Comparison of ENCODE assay signal across 18 cellular contexts in the genomic region with DNA sequence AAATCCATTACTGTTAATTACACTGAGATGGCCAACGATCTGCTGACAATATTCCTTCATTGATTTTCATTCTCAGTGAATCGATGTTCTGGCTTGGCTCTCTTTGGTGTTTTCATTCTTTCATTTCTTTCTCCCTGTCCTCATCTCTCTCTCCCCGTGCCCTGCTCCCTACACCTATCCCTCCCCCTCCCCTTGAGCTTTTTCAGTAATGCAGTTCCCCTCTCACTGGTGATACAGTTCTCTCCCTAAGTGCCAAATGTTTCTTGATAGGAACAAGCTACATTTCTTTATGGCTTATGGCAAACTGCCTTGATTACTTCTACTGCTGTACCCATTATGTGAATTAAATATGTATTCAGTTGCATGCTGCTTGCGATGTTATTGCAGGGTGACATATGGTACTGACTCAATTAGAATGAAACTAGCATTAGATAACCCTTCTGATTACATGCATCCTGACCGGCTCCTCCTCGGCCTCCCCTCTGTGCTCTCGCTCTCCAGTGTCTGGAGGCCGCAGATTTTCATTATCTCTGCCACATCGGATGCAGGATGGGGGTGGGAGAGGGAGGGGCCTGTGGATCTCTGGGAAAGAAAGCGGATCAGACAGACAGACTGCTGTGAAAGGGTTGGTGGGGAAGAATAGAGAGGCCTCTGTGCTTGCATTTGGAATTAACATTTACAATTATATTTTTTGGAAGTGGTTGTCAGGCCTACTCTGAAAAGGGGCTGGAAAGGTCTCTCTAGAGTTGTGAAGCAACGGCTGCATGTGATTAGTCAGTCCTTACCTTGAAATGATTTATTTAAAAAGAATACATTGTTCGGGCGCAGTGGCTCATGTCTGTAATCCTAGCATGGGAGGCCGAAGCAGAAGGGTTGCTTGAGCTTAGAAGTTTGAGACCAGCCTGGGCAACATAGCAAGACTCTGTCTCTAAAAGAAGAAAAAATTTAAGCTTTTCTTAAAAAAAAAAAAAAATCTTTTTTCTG.
A peak's percentile ranks its signal among the peaks of the same experiment; 100 is the strongest.
DNase-seq lines count a peak whose midpoint lies in the region; ATAC-seq and TF ChIP-seq lines count a peak whose summit lies in the region.
"Had no signal": no experiment of that assay in that cellular context is flagged by ENCODE, and none has a peak within 500 bp of the region (broad histone marks: within the 10 kb centered on the region; RNA-seq: fewer than 3 reads in every experiment).

No MANE protein-coding gene starts in this region.

- H3K23ac ChIP-seq in H9 (ENCODE audit: insufficient read length, low read depth, low read length): no peak overlapping the region
- no peak overlapping the region for H3K23ac ChIP-seq in neuronal stem cell (ENCODE audit: low read depth, low read length, poor library complexity)

- H4K5ac ChIP-seq in H9 (ENCODE audit: insufficient read length, low read depth, low read length): no peak overlapping the region

- H3K4me3 ChIP-seq in endodermal cell (ENCODE audit: low read length) (no peak overlapping the region), neuronal stem cell (ENCODE audit: low read length in 2 of 2) (no peak overlapping the region)
- H3K4me3 ChIP-seq: GM12878, lung, PC-9, SK-N-MC had no signal

- H3K27ac Mint-ChIP-seq in H9: peak overlapping the region; percentile 50 to 80 (median 65); a peak in 6 of 7 replicates
- H3K27ac Mint-ChIP-seq in endodermal cell: no peak overlapping the region
- H3K27ac Mint-ChIP-seq: activated naive CD8-positive, alpha-beta T cell treated with anti-CD3 and anti-CD28 coated beads, Interleukin-2, amount 10 ng/mL, durations not matched to agents 7 days and 5 days; natural killer cell treated with Interleukin-12 subunit alpha and Interleukin-12 subunit beta and Interleukin-15 and Interleukin-18, amount 100 ng/mL, for 72 hours had no signal

- no peak overlapping the region for H4K8ac ChIP-seq in H9 (replicated peaks; ENCODE audit: insufficient read length, low read depth, low read length)
- no peak overlapping the region for H4K8ac ChIP-seq in neuronal stem cell (ENCODE audit: low read depth, low read length)

- TF ChIP-seq CTCF in H9 (conservative IDR thresholded peaks at IDR 0.05): no peak
- TF ChIP-seq CTCF in endodermal cell (conservative IDR thresholded peaks at IDR 0.05): no peak

- H3K56ac ChIP-seq in H9 (ENCODE audit: insufficient read length, low read depth, low read length): no peak overlapping the region

- no peaks in the 10 kb centered on the region for H4K20me1 ChIP-seq in H9 (ENCODE audit: control insufficient read depth, insufficient read depth, insufficient read length)

- no peaks in the 10 kb centered on the region for H3K23me2 ChIP-seq in H9 (ENCODE audit: insufficient read length, low read depth, low read length, poor library complexity, severe bottlenecking)

- no peak overlapping the region for H2AK5ac ChIP-seq in H9 (ENCODE audit: insufficient read length, low read length)
- no peak overlapping the region for H2AK5ac ChIP-seq in neuronal stem cell (ENCODE audit: low read depth, low read length)

- no peak for ATAC-seq in HG03520 (IDR thresholded peaks at IDR 0.05; ENCODE audit: unreplicated experiment)
- ATAC-seq: GM12878; natural killer cell treated with Interleukin-12 subunit alpha and Interleukin-12 subunit beta and Interleukin-15 and Interleukin-18, amount 100 ng/mL, for 72 hours had no signal

- no peaks in the 10 kb centered on the region for H3K9me3 ChIP-seq in H9 (ENCODE audit: control insufficient read depth, low read depth, low read length)
- no peaks in the 10 kb centered on the region for H3K9me3 ChIP-seq in endodermal cell (ENCODE audit: control insufficient read depth, low read length)
- peaks cover 0 to 1% of the 10 kb centered on the region in 2 donors for H3K9me3 ChIP-seq in neuronal stem cell (replicated peaks in 1 of 2; ENCODE audit: control insufficient read depth in 2 of 2, insufficient read depth in 1 of 2, low read depth in 1 of 2, low read length in 2 of 2)

- no peak for DNase-seq in H9
- peak; percentile 88 for DNase-seq in NCI-H82 (lab: John Stamatoyannopoulos, UW)
- DNase-seq in endodermal cell: no peak
- DNase-seq in neuronal stem cell (ENCODE audit: low spot score): no peak
- no peak for DNase-seq in medulla oblongata (ENCODE audit: extremely low spot score)
- no peak for DNase-seq in NCI-H2107 (lab: John Stamatoyannopoulos, UW)
- no peak for DNase-seq in NCI-H146 (lab: John Stamatoyannopoulos, UW)
- DNase-seq: activated CD4-positive, alpha-beta T cell treated with anti-CD3 and anti-CD28 coated beads, Interleukin-2, amount 50 U/mL, for 48 hours; activated naive CD8-positive, alpha-beta T cell treated with anti-CD3 and anti-CD28 coated beads, Interleukin-2, amount 10 ng/mL, durations not matched to agents 7 days and 5 days; activated T-cell treated with anti-CD3 and anti-CD28 coated beads, Interleukin-2, amount 50 U/mL, for 48 hours; NCI-H1436; NCI-H510A treated with DMSO at 0.1 percent for 48 hours; PC-9 had no signal

- H3K27me3 ChIP-seq in H9 (ENCODE audit: insufficient read depth, low read length) (no peaks in the 10 kb centered on the region), endodermal cell (ENCODE audit: control insufficient read depth, insufficient read depth, low read length, poor library complexity, severe bottlenecking) (no peaks in the 10 kb centered on the region), neuronal stem cell (ENCODE audit: control insufficient read depth in 3 of 3, insufficient read depth in 3 of 3, low read depth in 1 of 3, low read length in 3 of 3) (no peaks in the 10 kb centered on the region)

- no peak overlapping the region for H2BK20ac ChIP-seq in H9 (ENCODE audit: low read depth, low read length, poor library complexity, severe bottlenecking)

- no peaks in the 10 kb centered on the region for H3K9me3 Mint-ChIP-seq in H9
- no peaks in the 10 kb centered on the region for H3K9me3 Mint-ChIP-seq in endodermal cell
- H3K9me3 Mint-ChIP-seq: activated naive CD8-positive, alpha-beta T cell treated with anti-CD3 and anti-CD28 coated beads, Interleukin-2, amount 10 ng/mL, durations not matched to agents 7 days and 5 days; natural killer cell treated with Interleukin-12 subunit alpha and Interleukin-12 subunit beta and Interleukin-15 and Interleukin-18, amount 100 ng/mL, for 72 hours had no signal

- no peak overlapping the region for H2BK12ac ChIP-seq in H9 (ENCODE audit: insufficient read length, low read depth, low read length)
- no peak overlapping the region for H2BK12ac ChIP-seq in neuronal stem cell (ENCODE audit: low read length)

- H3K4me2 ChIP-seq in H9 (ENCODE audit: insufficient read depth, insufficient read length, low read length) (peak overlapping the region; percentile 49), neuronal stem cell (ENCODE audit: insufficient read depth, low read length, poor library complexity, severe bottlenecking) (no peak overlapping the region)
- H3K4me2 ChIP-seq: PC-9 had no signal

- H2AFZ ChIP-seq in H9 (ENCODE audit: low read length) (no peak overlapping the region), neuronal stem cell (ENCODE audit: low read length) (no peak overlapping the region)
- H2AFZ ChIP-seq: PC-9 had no signal

- H3K27me3 Mint-ChIP-seq in H9 (ENCODE audit: low read depth): no peaks in the 10 kb centered on the region
- H3K27me3 Mint-ChIP-seq in endodermal cell (ENCODE audit: insufficient read depth): no peaks in the 10 kb centered on the region
- H3K27me3 Mint-ChIP-seq: activated naive CD8-positive, alpha-beta T cell treated with anti-CD3 and anti-CD28 coated beads, Interleukin-2, amount 10 ng/mL, durations not matched to agents 7 days and 5 days had no signal

- H3K18ac ChIP-seq in H9 (ENCODE audit: insufficient read length, low read depth, low read length) (no peak overlapping the region), neuronal stem cell (ENCODE audit: low read length) (no peak overlapping the region)

- no peak overlapping the region for H3T11ph ChIP-seq in H9 (ENCODE audit: low read length)

- H3K79me1 ChIP-seq in H9 (ENCODE audit: insufficient read depth, low read depth, low read length, poor library complexity, severe bottlenecking) (no peaks in the 10 kb centered on the region), neuronal stem cell (ENCODE audit: low read depth, low read length) (peaks cover 2% of the 10 kb centered on the region)

- peaks cover 4 to 15% (median 10%) of the 10 kb centered on the region in 3 experiments; a peak in 6 of 7 replicates for H3K36me3 Mint-ChIP-seq in H9 (ENCODE audit: insufficient read depth in 1 of 3, low read depth in 3 of 3)
- H3K36me3 Mint-ChIP-seq in endodermal cell (ENCODE audit: low read depth): peaks cover 12% of the 10 kb centered on the region
- H3K36me3 Mint-ChIP-seq: activated naive CD8-positive, alpha-beta T cell treated with anti-CD3 and anti-CD28 coated beads, Interleukin-2, amount 10 ng/mL, durations not matched to agents 7 days and 5 days; natural killer cell treated with Interleukin-12 subunit alpha and Interleukin-12 subunit beta and Interleukin-15 and Interleukin-18, amount 100 ng/mL, for 72 hours had no signal

- no peaks in the 10 kb centered on the region for H3K36me3 ChIP-seq in endodermal cell (ENCODE audit: control insufficient read depth, insufficient read depth, low read length)
- peaks cover 0 to 11% of the 10 kb centered on the region in 2 donors for H3K36me3 ChIP-seq in neuronal stem cell (replicated peaks in 1 of 2; ENCODE audit: control insufficient read depth in 2 of 2, insufficient read depth in 2 of 2, low read length in 2 of 2)

- H2BK120ac ChIP-seq in H9 (ENCODE audit: low read depth, low read length, poor library complexity, severe bottlenecking): no peak overlapping the region
- no peak overlapping the region for H2BK120ac ChIP-seq in neuronal stem cell (ENCODE audit: low read depth, low read length)

- H3K4me1 ChIP-seq in H9 (ENCODE audit: insufficient read depth, low read length) (no peaks in the 10 kb centered on the region; the same call in 1 of the 2 replicates), endodermal cell (ENCODE audit: control insufficient read depth, insufficient read depth, low read length) (no peaks in the 10 kb centered on the region), neuronal stem cell (ENCODE audit: control insufficient read depth in 2 of 2, insufficient read depth in 1 of 2, low read depth in 1 of 2, low read length in 2 of 2) (peaks cover 5 to 7% of the 10 kb centered on the region in 2 donors)

- H3K4ac ChIP-seq in H9 (ENCODE audit: low read depth, low read length) (no peak overlapping the region), neuronal stem cell (ENCODE audit: low read length) (no peak overlapping the region)

- H3K4me1 Mint-ChIP-seq in H9: peaks cover 20 to 23% of the 10 kb centered on the region in 2 experiments
- peaks cover 9% of the 10 kb centered on the region for H3K4me1 Mint-ChIP-seq in endodermal cell
- H3K4me1 Mint-ChIP-seq: activated naive CD8-positive, alpha-beta T cell treated with anti-CD3 and anti-CD28 coated beads, Interleukin-2, amount 10 ng/mL, durations not matched to agents 7 days and 5 days had no signal

- H3K9ac ChIP-seq in H9 (ENCODE audit: extremely low read depth, insufficient read length, low read length) (no peak overlapping the region), endodermal cell (ENCODE audit: extremely low read depth, low read length, poor library complexity, severe bottlenecking) (no peak overlapping the region), neuronal stem cell (ENCODE audit: low read depth, low read length, poor library complexity) (no peak overlapping the region)

- H3K79me2 ChIP-seq in H9 (ENCODE audit: insufficient read depth, low read length): no peaks in the 10 kb centered on the region

- H3K27ac ChIP-seq in H9 (ENCODE audit: insufficient read length, low read depth, low read length) (no peak overlapping the region), endodermal cell (ENCODE audit: low read depth, low read length) (peak overlapping the region; percentile 83), neuronal stem cell (replicated peaks; ENCODE audit: low read length) (peak overlapping the region; percentile 11)
- H3K27ac ChIP-seq: PC-9, SK-N-MC had no signal

- H2BK5ac ChIP-seq in H9 (ENCODE audit: insufficient read length, low read length): no peak overlapping the region
- no peak overlapping the region for H2BK5ac ChIP-seq in neuronal stem cell (ENCODE audit: low read length)

- H4K91ac ChIP-seq in H9 (ENCODE audit: insufficient read length, low read depth, low read length): no peak overlapping the region
- H4K91ac ChIP-seq in neuronal stem cell (ENCODE audit: low read depth, low read length, poor library complexity): no peak overlapping the region

- WGBS in H9 (ENCODE audit: extremely low coverage, insufficient read length, low lambda C conversion rate): no CpG with 5 or more reads among the region's 14 CpGs
- WGBS in endodermal cell (ENCODE audit: insufficient coverage in 1 of 2, insufficient read length in 1 of 2), 2 experiments: 72 to 74% methylated on average over 5 to 14 of the region's 14 CpGs
- WGBS in neuronal stem cell (ENCODE audit: extremely low coverage in 2 of 2, insufficient read length in 2 of 2, insufficient replicate concordance in 1 of 2), 2 donors: no CpG with 5 or more reads among the region's 14 CpGs

- peak overlapping the region in 1 of 2 experiments; percentile 65; a peak in 3 of 5 replicates for H3K4me3 Mint-ChIP-seq in H9
- H3K4me3 Mint-ChIP-seq in endodermal cell: no peak overlapping the region
- H3K4me3 Mint-ChIP-seq: activated naive CD8-positive, alpha-beta T cell treated with anti-CD3 and anti-CD28 coated beads, Interleukin-2, amount 10 ng/mL, durations not matched to agents 7 days and 5 days; natural killer cell treated with Interleukin-12 subunit alpha and Interleukin-12 subunit beta and Interleukin-15 and Interleukin-18, amount 100 ng/mL, for 72 hours had no signal

- H2BK15ac ChIP-seq in H9 (ENCODE audit: low read depth, low read length): no peak overlapping the region
- no peak overlapping the region for H2BK15ac ChIP-seq in neuronal stem cell (ENCODE audit: low read length)

- H3K14ac ChIP-seq in H9 (ENCODE audit: insufficient read depth, low read length) (no peak overlapping the region), neuronal stem cell (ENCODE audit: low read length) (no peak overlapping the region)
